22 cellular contexts compared by ENCODE assay signal in the genomic region with DNA sequence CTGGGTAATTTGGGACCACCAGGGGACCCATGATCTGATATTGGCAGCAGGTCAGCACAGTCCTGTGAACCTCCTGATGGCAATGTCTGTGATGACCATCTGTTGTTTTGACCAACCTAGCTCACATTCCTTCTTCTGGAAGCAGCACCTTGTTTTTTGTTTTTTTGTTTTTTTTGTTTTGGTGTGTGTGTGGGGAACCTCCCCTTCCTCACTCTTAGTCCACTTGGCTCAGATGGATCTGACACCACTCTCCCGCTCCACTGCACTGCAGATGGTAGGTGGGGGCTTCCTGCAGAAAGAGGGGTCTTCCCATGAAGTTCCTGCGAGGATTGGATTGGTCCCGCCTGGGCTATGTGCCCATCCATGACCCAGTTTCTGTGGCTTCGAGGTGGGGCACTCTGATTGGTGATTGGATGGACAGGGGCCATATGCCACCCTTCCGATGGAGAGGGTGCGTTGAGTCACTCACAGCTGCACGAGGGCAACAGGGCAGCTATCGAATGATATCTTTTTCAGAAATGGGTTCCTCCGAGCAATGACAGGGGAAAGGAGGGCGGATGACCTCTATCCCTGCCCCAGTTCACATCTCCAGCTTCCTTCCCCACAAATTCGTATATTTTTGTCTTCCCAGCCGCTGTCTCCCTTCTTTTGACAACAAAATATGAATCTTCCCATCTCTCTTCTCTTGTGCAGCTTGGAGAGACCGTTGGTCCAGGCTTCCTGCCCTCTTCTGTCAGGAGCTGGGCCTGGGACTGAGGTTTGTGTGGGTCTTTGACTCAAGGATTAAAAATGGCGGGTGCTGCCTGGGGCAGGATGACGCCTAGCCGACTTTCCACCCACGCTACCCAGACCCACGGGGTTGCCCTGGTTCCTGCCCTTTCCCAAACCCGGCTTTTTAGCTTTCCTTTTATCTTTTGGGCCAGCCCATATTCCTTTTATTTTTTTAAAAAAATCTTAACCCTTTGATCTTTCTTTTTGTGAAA.
"Had no signal": no experiment of that assay in that cellular context is flagged by ENCODE, and none has a peak within 500 bp of the region (broad histone marks: within the 10 kb centered on the region; RNA-seq: fewer than 3 reads in every experiment).

No MANE protein-coding gene starts in this region.

- H3K4me1 Mint-ChIP-seq: activated CD8-positive, alpha-beta memory T cell treated with anti-CD3 and anti-CD28 coated beads, Interleukin-2, amount 10 ng/mL, durations not matched to agents 7 days and 5 days had no signal

- H3K4me3 Mint-ChIP-seq: activated CD8-positive, alpha-beta memory T cell treated with anti-CD3 and anti-CD28 coated beads, Interleukin-2, amount 10 ng/mL, durations not matched to agents 7 days and 5 days; activated CD8-positive, alpha-beta T cell treated with anti-CD3 and anti-CD28 coated beads for 36 hours; nephron progenitor cell had no signal

- H3K36me3 ChIP-seq: ascending aorta, brain microvascular endothelial cell, heart right ventricle, spleen, thyroid gland had no signal

- H3K27ac Mint-ChIP-seq: activated CD8-positive, alpha-beta memory T cell treated with anti-CD3 and anti-CD28 coated beads, Interleukin-2, amount 10 ng/mL, durations not matched to agents 7 days and 5 days; activated CD8-positive, alpha-beta T cell treated with anti-CD3 and anti-CD28 coated beads for 36 hours; activated naive CD4-positive, alpha-beta T cell treated with anti-CD3 and anti-CD28 coated beads, Interleukin-2, amount 50 U/mL, for 72 hours; nephron progenitor cell had no signal

- H3K9me3 ChIP-seq: ascending aorta, heart right ventricle, mucosa of descending colon, spleen, thyroid gland had no signal

- H3K27me3 ChIP-seq: ascending aorta, thyroid gland had no signal

- H3K9me3 Mint-ChIP-seq: activated CD8-positive, alpha-beta T cell treated with anti-CD3 and anti-CD28 coated beads for 36 hours; nephron progenitor cell had no signal

- DNase-seq: activated CD4-positive, alpha-beta T cell treated with anti-CD3 and anti-CD28 coated beads for 48 hours; activated CD8-positive, alpha-beta memory T cell treated with anti-CD3 and anti-CD28 coated beads, Interleukin-2, amount 10 ng/mL, durations not matched to agents 7 days and 5 days; activated CD8-positive, alpha-beta T cell treated with anti-CD3 and anti-CD28 coated beads for 36 hours; activated gamma-delta T cell; activated T-cell treated with anti-CD3 and anti-CD28 coated beads for 4 hours; brain microvascular endothelial cell; central memory CD4-positive, alpha-beta T cell; heart right ventricle; islet precursor cell; left cardiac atrium; mesendoderm; mucosa of descending colon; nephron progenitor cell; occipital lobe; retina; spleen; stimulated activated CD4-positive, alpha-beta T cell treated with anti-CD3 and anti-CD28 coated beads, Interleukin-4, amount 100 ng/mL, for 24 hours; stimulated activated naive CD4-positive, alpha-beta T cell treated with Interleukin-2 at 50 U/mL for 16 hours; thyroid gland had no signal

- H3K36me3 Mint-ChIP-seq: activated CD8-positive, alpha-beta memory T cell treated with anti-CD3 and anti-CD28 coated beads, Interleukin-2, amount 10 ng/mL, durations not matched to agents 7 days and 5 days; activated naive CD4-positive, alpha-beta T cell treated with anti-CD3 and anti-CD28 coated beads, Interleukin-2, amount 50 U/mL, for 72 hours had no signal

- H3K27ac ChIP-seq: ascending aorta, brain microvascular endothelial cell, coronary artery, heart right ventricle, spleen, thyroid gland had no signal

- H3K4me1 ChIP-seq: ascending aorta, spleen, thyroid gland had no signal

- H3K4me3 ChIP-seq: ascending aorta, coronary artery, heart right ventricle, mucosa of descending colon, spleen, thyroid gland had no signal
